ENCODE assay signal across 17 cellular contexts in genomic region chr4:85514117-85514516, GRCh38. TPM values are rescaled to one million over a fixed set of nuclear protein-coding genes. Genes with fewer than 3 reads are reported as not detected.
DNase-seq lines count a peak whose midpoint lies in the region; ATAC-seq, FAIRE-seq and TF ChIP-seq lines count a peak whose summit lies in the region.
"Had no signal": no experiment of that assay in that cellular context is flagged by ENCODE, and none has a peak within 500 bp of the region (broad histone marks: within the 10 kb centered on the region; RNA-seq: fewer than 3 reads in every experiment).

No MANE protein-coding gene starts in this region.

- intact Hi-C loops in Right ventricle myocardium superior (cut with DNase I), result no loop called here
- intact Hi-C loops in cardiac septum (cut with DNase I), result no loop called here
- intact Hi-C loops in GM12878 (cut with micrococcal nuclease; ENCODE audit: unreplicated experiment), result no loop called here
- intact Hi-C loops in vagina (cut with DNase I), result no loop called here

- no peaks in the 10 kb centered on the region for H3K4me1 Mint-ChIP-seq in activated CD8-positive, alpha-beta memory T cell treated with anti-CD3 and anti-CD28 coated beads, Interleukin-2, amount 10 ng/mL, durations not matched to agents 7 days and 5 days
- H3K4me1 Mint-ChIP-seq: CD8-positive, alpha-beta memory T cell had no signal

- H3K27me3 Mint-ChIP-seq in activated CD8-positive, alpha-beta memory T cell treated with anti-CD3 and anti-CD28 coated beads, Interleukin-2, amount 10 ng/mL, durations not matched to agents 7 days and 5 days, result no peaks in the 10 kb centered on the region
- H3K27me3 Mint-ChIP-seq: CD8-positive, alpha-beta memory T cell had no signal

- no peak for TF ChIP-seq EP300 in GM12878 (IDR thresholded peaks at IDR 0.05; ENCODE audit: borderline replicate concordance in 1 of 2, control insufficient read depth in 1 of 2, low read depth in 2 of 2, low read length in 2 of 2)

- TF ChIP-seq POLR2A in GM12878 (IDR thresholded peaks at IDR 0.05; ENCODE audit: low read depth, low read length), result no peak
- TF ChIP-seq POLR2A in vagina (IDR thresholded peaks at IDR 0.05), result no peak

- POLR2A ChIA-PET in GM12878 (lab: Charles Lee), result no interaction called here

- H2BK15ac ChIP-seq in mesenchymal stem cell (ENCODE audit: low read depth, poor library complexity, severe bottlenecking), result peak overlapping the region; percentile 52

- no peaks in the 10 kb centered on the region for H4K20me1 ChIP-seq in GM12878 (ENCODE audit: control insufficient read depth, insufficient read depth)

- H3K18ac ChIP-seq in mesenchymal stem cell (ENCODE audit: low read depth in 1 of 2, low read length in 2 of 2), result no peak overlapping the region

- H3K4me3 ChIP-seq in GM12878 (no peak overlapping the region), mesenchymal stem cell (ENCODE audit: insufficient read depth in 1 of 2, low read depth in 1 of 2, low read length in 2 of 2) (peak overlapping the region in 1 of 2 experiments; percentile 61), vagina (peak overlapping the region; percentile 8 to 13)

- in situ Hi-C loops in GM12878 (cut with MboI), result no loop called here

- H2BK120ac ChIP-seq in mesenchymal stem cell (ENCODE audit: low read depth, low read length), result no peak overlapping the region

- no peak overlapping the region for H4K8ac ChIP-seq in mesenchymal stem cell (ENCODE audit: low read length)

- H3K4me2 ChIP-seq in GM12878 (ENCODE audit: control insufficient read depth, insufficient read depth), result 0 out of 2 replicates have a peak overlapping the region, but pooled peaks have one; percentile 7
- H3K4me2 ChIP-seq in mesenchymal stem cell (ENCODE audit: low read length, poor library complexity, severe bottlenecking), result peak overlapping the region; percentile 1

- H3K14ac ChIP-seq in mesenchymal stem cell (ENCODE audit: low read length in 2 of 2), result no peak overlapping the region

- no peaks in the 10 kb centered on the region for H3K9me3 Mint-ChIP-seq in activated CD8-positive, alpha-beta memory T cell treated with anti-CD3 and anti-CD28 coated beads, Interleukin-2, amount 10 ng/mL, durations not matched to agents 7 days and 5 days (ENCODE audit: low read depth)

- no peak overlapping the region for H3K4me3 Mint-ChIP-seq in activated CD8-positive, alpha-beta memory T cell treated with anti-CD3 and anti-CD28 coated beads, Interleukin-2, amount 10 ng/mL, durations not matched to agents 7 days and 5 days
- H3K4me3 Mint-ChIP-seq: CD8-positive, alpha-beta memory T cell had no signal

- SMC1A ChIA-PET in GM12878 (lab: Charles Lee; ENCODE audit: uncharacterized antibody, unreplicated experiment), result interaction anchor here (1.2 kb wide), 1 partner anchor 233 kb away, joined by 3 read pairs; no protein-coding TSS in a partner anchor

- TF ChIP-seq RAD21 in GM12878 (IDR thresholded peaks at IDR 0.05; ENCODE audit: insufficient read depth, low read depth, low read length), result no peak

- RAD21 ChIA-PET in GM12878 (lab: Charles Lee; ENCODE audit: unreplicated experiment), result no interaction called here

- no peak overlapping the region for H4K91ac ChIP-seq in mesenchymal stem cell (ENCODE audit: low read length)

- H2AFZ ChIP-seq in GM12878 (ENCODE audit: control insufficient read depth, low read depth, low read length) (no peak overlapping the region), mesenchymal stem cell (ENCODE audit: low read depth, low read length) (no peak overlapping the region)

- H3K4me1 ChIP-seq in GM12878 (ENCODE audit: control insufficient read depth, insufficient read depth, low read length) (no peaks in the 10 kb centered on the region), mesenchymal stem cell (ENCODE audit: control insufficient read depth, insufficient read depth, low read depth, low read length) (peaks cover 1% of the 10 kb centered on the region), vagina (peaks cover 6% of the 10 kb centered on the region)
- H3K4me1 ChIP-seq: sigmoid colon had no signal

- ATAC-seq in Right ventricle myocardium superior (ENCODE audit: poor library complexity) (peak; percentile 40), GM12878 (peak; percentile 39), GM18519 (IDR thresholded peaks at IDR 0.05; ENCODE audit: low FRiP score, unreplicated experiment) (no peak)
- ATAC-seq in activated CD8-positive, alpha-beta memory T cell treated with anti-CD3 and anti-CD28 coated beads, Interleukin-2, amount 10 ng/mL, durations not matched to agents 7 days and 5 days, result no peak
- ATAC-seq: HCT116 had no signal

- no peaks in the 10 kb centered on the region for H3K79me1 ChIP-seq in mesenchymal stem cell (replicated peaks; ENCODE audit: low read length, poor library complexity, severe bottlenecking)

- no peak overlapping the region for H3K27ac Mint-ChIP-seq in activated CD8-positive, alpha-beta memory T cell treated with anti-CD3 and anti-CD28 coated beads, Interleukin-2, amount 10 ng/mL, durations not matched to agents 7 days and 5 days
- H3K27ac Mint-ChIP-seq: CD8-positive, alpha-beta memory T cell had no signal

- DNase-seq in Right ventricle myocardium superior (no peak), cardiac septum (ENCODE audit: low spot score) (no peak), GM12878 (ENCODE audit: low read depth, low spot score) (no peak), mesenchymal stem cell (peak; percentile 45), vagina (ENCODE audit: extremely low spot score in 2 of 2) (no peak), NK-92 (lab: John Stamatoyannopoulos, UW; ENCODE audit: unreplicated experiment) (no peak)
- no peak for DNase-seq in activated CD8-positive, alpha-beta memory T cell treated with anti-CD3 and anti-CD28 coated beads, Interleukin-2, amount 10 ng/mL, durations not matched to agents 7 days and 5 days
- DNase-seq: activated CD4-positive, alpha-beta T cell treated with anti-CD3 and anti-CD28 coated beads for 1 hour; activated CD8-positive, alpha-beta memory T cell treated with anti-CD3 and anti-CD28 coated beads, Interleukin-2, amount 50 U/mL, for 4 hours; activated naive CD4-positive, alpha-beta T cell; CD8-positive, alpha-beta memory T cell; sigmoid colon had no signal

- H3K9ac ChIP-seq in GM12878 (ENCODE audit: control insufficient read depth, insufficient read depth, low read length) (no peak overlapping the region), mesenchymal stem cell (ENCODE audit: low read length) (peak overlapping the region; percentile 75)

- no peak overlapping the region for H2BK5ac ChIP-seq in mesenchymal stem cell (ENCODE audit: low read depth, low read length, poor library complexity, severe bottlenecking)

- BruUV-seq in GM12878 (replicated peaks; lab: Mats Ljungman, UMichigan), result no TSS peak

- H3K27ac ChIP-seq in GM12878 (ENCODE audit: control insufficient read depth, insufficient read depth), result no peak overlapping the region
- H3K27ac ChIP-seq in mesenchymal stem cell (ENCODE audit: low read length, poor library complexity, severe bottlenecking), result no peak overlapping the region
- H3K27ac ChIP-seq in vagina, result no peak overlapping the region
- H3K27ac ChIP-seq: neutrophil had no signal

- CTCF ChIA-PET in GM12878 (lab: Yijun Ruan, JAX), result interaction anchor here (0.6 to 1.3 kb wide), 2 partner anchors 15 to 94 kb away, joined by 3 to 5 read pairs; no protein-coding TSS in a partner anchor
- CTCF ChIA-PET in activated CD8-positive, alpha-beta memory T cell treated with anti-CD3 and anti-CD28 coated beads, Interleukin-2, amount 10 ng/mL, durations not matched to agents 7 days and 5 days (lab: Charles Lee), result no interaction called here

- H3K9me3 ChIP-seq in GM12878 (replicated peaks; ENCODE audit: control insufficient read depth, insufficient read depth, low read length) (no peaks in the 10 kb centered on the region), mesenchymal stem cell (ENCODE audit: control insufficient read depth, low read length) (no peaks in the 10 kb centered on the region), vagina (no peaks in the 10 kb centered on the region)
- H3K9me3 ChIP-seq: neutrophil, sigmoid colon had no signal

- TF ChIP-seq CTCF in GM12878 (IDR thresholded peaks at IDR 0.05 in 2 of 3, conservative IDR thresholded peaks at IDR 0.05 in 1 of 3; ENCODE audit: control insufficient read depth in 2 of 3, extremely low read depth in 1 of 3, insufficient read depth in 1 of 3, low read depth in 3 of 3, low read length in 3 of 3) (no peak), vagina (IDR thresholded peaks at IDR 0.05) (no peak)

- no peak overlapping the region for H2AK5ac ChIP-seq in mesenchymal stem cell (ENCODE audit: low read length, severe bottlenecking)

- no peaks in the 10 kb centered on the region for H3K36me3 ChIP-seq in GM12878 (ENCODE audit: control insufficient read depth in 2 of 2, insufficient read depth in 2 of 2, low read length in 1 of 2)
- no peaks in the 10 kb centered on the region for H3K36me3 ChIP-seq in mesenchymal stem cell (ENCODE audit: control insufficient read depth in 1 of 2, insufficient read depth in 2 of 2, low read depth in 1 of 2, low read length in 2 of 2)
- H3K36me3 ChIP-seq in vagina, result no peaks in the 10 kb centered on the region
- H3K36me3 ChIP-seq: neutrophil, sigmoid colon had no signal

- no peaks in the 10 kb centered on the region for H3K36me3 Mint-ChIP-seq in activated CD8-positive, alpha-beta memory T cell treated with anti-CD3 and anti-CD28 coated beads, Interleukin-2, amount 10 ng/mL, durations not matched to agents 7 days and 5 days
- H3K36me3 Mint-ChIP-seq: CD8-positive, alpha-beta memory T cell had no signal

- H2BK12ac ChIP-seq in mesenchymal stem cell (ENCODE audit: low read length in 2 of 2), result no peak overlapping the region

- no peak overlapping the region for H3K23ac ChIP-seq in mesenchymal stem cell (ENCODE audit: low read length in 2 of 2)

- WGBS in GM12878 (ENCODE audit: insufficient coverage, insufficient replicate concordance, low lambda C conversion rate, missing lambda C conversion rate), result 79% methylated on average over 1 of the region's 1 CpG
- WGBS in mesenchymal stem cell, result 100% methylated on average over 1 of the region's 1 CpG

- H3K79me2 ChIP-seq in GM12878 (ENCODE audit: control insufficient read depth, insufficient read depth, low read length), result no peaks in the 10 kb centered on the region

- no peak overlapping the region for H3K4ac ChIP-seq in mesenchymal stem cell (ENCODE audit: low read depth in 1 of 2, low read length in 2 of 2)

- H3K27me3 ChIP-seq in GM12878 (replicated peaks in 1 of 2; ENCODE audit: control insufficient read depth in 2 of 2, insufficient read depth in 2 of 2, low read length in 1 of 2), result no peaks in the 10 kb centered on the region
- H3K27me3 ChIP-seq in mesenchymal stem cell (ENCODE audit: control insufficient read depth in 1 of 2, insufficient read depth in 1 of 2, low read length in 2 of 2), result no peaks in the 10 kb centered on the region
- no peaks in the 10 kb centered on the region for H3K27me3 ChIP-seq in vagina
- H3K27me3 ChIP-seq: neutrophil, sigmoid colon had no signal

- FAIRE-seq in GM12878 (lab: Jason Lieb, UNC), result no peak
- FAIRE-seq: A204.1 had no signal

RNA-seq across cellular contexts. Expression of gene ARHGAP24, which starts 39.2 kb away (rescaled TPM):
- total RNA-seq in Right ventricle myocardium superior, result 11.1 TPM
- total RNA-seq in cardiac septum, result 60.1 TPM
- total RNA-seq in GM12878 (2013; cell fraction: nucleolus; rRNA removed), result 2.3 and 4.2 TPM in 2 replicates
- 0.38 and 0.73 TPM in 2 replicates for total RNA-seq in GM12878 (2014; rRNA removed)
- 0.78 and 0.85 TPM in 2 replicates for total RNA-seq in GM12878 (2014; rRNA removed; fragmentation: Illumina TruSeq; extraction: Trizol)
- total RNA-seq in GM12878 (2021), result 0.56 and 0.61 TPM in 2 replicates
- 1.4 TPM for polyA plus RNA-seq in GM12878 (2011; ENCODE audit: low read depth)
- polyA plus RNA-seq in GM12878 (2011; rRNA removed), result 4.2 TPM in 2 replicates
- 1.8 and 1.9 TPM in 2 replicates for polyA plus RNA-seq in GM12878 (2011; cell fraction: cytosol; rRNA removed)
- 3.3 and 3.4 TPM in 2 replicates for polyA plus RNA-seq in GM12878 (2011; cell fraction: nucleus; rRNA removed)
- polyA plus RNA-seq in GM12878 (2012), result 0.95 and 1.6 TPM in 2 replicates
- 0.22 and 0.47 TPM in 2 replicates for polyA plus RNA-seq in GM12878 (2014; fragmentation: Illumina TruSeq; extraction: Trizol)
- polyA plus RNA-seq in GM12878 (2014; fragmentation: Nextera tagmentation; extraction: Ambion mirVana), result under 1 TPM; 0.10 to 0.35 TPM
- polyA plus RNA-seq in GM12878 (2014; rRNA removed), result 0.24 and 0.73 TPM in 2 replicates
- polyA plus RNA-seq in GM12878 (2016; fragmentation: Nextera tagmentation; extraction: Ambion mirVana), result under 1 TPM; 0.15 to 0.35 TPM
- polyA minus RNA-seq in GM12878 (2011; rRNA and poly(A)+ RNA removed), result 10.0 and 17.3 TPM in 2 replicates
- polyA minus RNA-seq in GM12878 (2011; cell fraction: cytosol; rRNA and poly(A)+ RNA removed), result 2.8 and 3.2 TPM in 2 replicates
- polyA minus RNA-seq in GM12878 (2011; cell fraction: nucleus; rRNA and poly(A)+ RNA removed), result 19.0 and 29.4 TPM in 2 replicates
- 36.9 TPM for polyA plus RNA-seq in mesenchymal stem cell (2013, experiment 1 of 2)
- 39.2 TPM for polyA plus RNA-seq in mesenchymal stem cell (2013, experiment 2 of 2)
- total RNA-seq in vagina, result 40.0 TPM
- total RNA-seq in activated CD8-positive, alpha-beta memory T cell treated with anti-CD3 and anti-CD28 coated beads, Interleukin-2, amount 10 ng/mL, durations not matched to agents 7 days and 5 days, result not detected
- total RNA-seq: CD8-positive, alpha-beta memory T cell; T-helper 2 cell treated with Interferon-gamma antibody and Interleukin-4, amounts not matched to agents 100 ng/mL and 5 ng/mL, for 36 hours had no signal
- polyA plus RNA-seq: CD8-positive, alpha-beta memory T cell had no signal

Comparison
In these comparisons a context has a peak if more than half of its experiments do, and no peak if none do; other contexts are left out.
1. ATAC-seq: peak in Right ventricle myocardium superior (single experiment) and GM12878 (single experiment); none in activated CD8-positive, alpha-beta memory T cell treated with anti-CD3 and anti-CD28 coated beads, Interleukin-2, amount 10 ng/mL, durations not matched to agents 7 days and 5 days (single experiment) and GM18519 (single experiment).